1 cellular context compared by ENCODE assay signal in genomic region chr1:26279598-26280332, GRCh38.
TF ChIP-seq lines count a peak whose summit lies in the region.

TSS of gene SH3BGRL3 (plus strand) at chr1:26280086. CDS start at chr1:26280156, 70 bp downstream.

TF ChIP-seq in HEK293, 187 proteins besides CTCF, POLR2A, EP300 and RAD21 (continued from another document and continues in another):
- TF ChIP-seq HIC1 (tag by site-specific recombination; IDR thresholded peaks at IDR 0.05), result peak; percentile 74; the same call in 1 of the 2 replicates
- TF ChIP-seq KLF10 (tag by site-specific recombination; IDR thresholded peaks at IDR 0.05), result peak; percentile 88
- peak; percentile 37 for TF ChIP-seq ZIC2 (tag by site-specific recombination; IDR thresholded peaks at IDR 0.05)
- TF ChIP-seq SP3 (tag by site-specific recombination; IDR thresholded peaks at IDR 0.05), result peak; percentile 88
- peak; percentile 96 for TF ChIP-seq ZNF341 (tag by site-specific recombination; IDR thresholded peaks at IDR 0.05; ENCODE audit: low read depth)
- TF ChIP-seq ZNF600 (tag by site-specific recombination; IDR thresholded peaks at IDR 0.05), result peak; percentile 98
- TF ChIP-seq ZNF274 (IDR thresholded peaks at IDR 0.05; ENCODE audit: low read length), result no peak
- TF ChIP-seq ZNF274 (tag by site-specific recombination; IDR thresholded peaks at IDR 0.05; ENCODE audit: borderline replicate concordance), result no peak
- TF ChIP-seq KLF9 (tag by site-specific recombination; IDR thresholded peaks at IDR 0.05; ENCODE audit: low read depth), result peak; percentile 86
- TF ChIP-seq, protein P1, sequence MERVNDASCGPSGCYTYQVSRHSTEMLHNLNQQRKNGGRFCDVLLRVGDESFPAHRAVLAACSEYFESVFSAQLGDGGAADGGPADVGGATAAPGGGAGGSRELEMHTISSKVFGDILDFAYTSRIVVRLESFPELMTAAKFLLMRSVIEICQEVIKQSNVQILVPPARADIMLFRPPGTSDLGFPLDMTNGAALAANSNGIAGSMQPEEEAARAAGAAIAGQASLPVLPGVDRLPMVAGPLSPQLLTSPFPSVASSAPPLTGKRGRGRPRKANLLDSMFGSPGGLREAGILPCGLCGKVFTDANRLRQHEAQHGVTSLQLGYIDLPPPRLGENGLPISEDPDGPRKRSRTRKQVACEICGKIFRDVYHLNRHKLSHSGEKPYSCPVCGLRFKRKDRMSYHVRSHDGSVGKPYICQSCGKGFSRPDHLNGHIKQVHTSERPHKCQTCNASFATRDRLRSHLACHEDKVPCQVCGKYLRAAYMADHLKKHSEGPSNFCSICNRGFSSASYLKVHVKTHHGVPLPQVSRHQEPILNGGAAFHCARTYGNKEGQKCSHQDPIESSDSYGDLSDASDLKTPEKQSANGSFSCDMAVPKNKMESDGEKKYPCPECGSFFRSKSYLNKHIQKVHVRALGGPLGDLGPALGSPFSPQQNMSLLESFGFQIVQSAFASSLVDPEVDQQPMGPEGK (tag by site-specific recombination; IDR thresholded peaks at IDR 0.05), result peak; percentile 95
- peak; percentile 96 for TF ChIP-seq KLF8 (tag by site-specific recombination; IDR thresholded peaks at IDR 0.05)
- no peak for TF ChIP-seq ZNF146 (tag by site-specific recombination; IDR thresholded peaks at IDR 0.05)
- TF ChIP-seq ZNF391 (tag by site-specific recombination; IDR thresholded peaks at IDR 0.05; ENCODE audit: borderline replicate concordance, low read depth), result no peak; the same call in 1 of the 2 replicates
- peak; percentile 86 for TF ChIP-seq ZNF501 (tag by site-specific recombination; IDR thresholded peaks at IDR 0.05)
- TF ChIP-seq, protein P2, sequence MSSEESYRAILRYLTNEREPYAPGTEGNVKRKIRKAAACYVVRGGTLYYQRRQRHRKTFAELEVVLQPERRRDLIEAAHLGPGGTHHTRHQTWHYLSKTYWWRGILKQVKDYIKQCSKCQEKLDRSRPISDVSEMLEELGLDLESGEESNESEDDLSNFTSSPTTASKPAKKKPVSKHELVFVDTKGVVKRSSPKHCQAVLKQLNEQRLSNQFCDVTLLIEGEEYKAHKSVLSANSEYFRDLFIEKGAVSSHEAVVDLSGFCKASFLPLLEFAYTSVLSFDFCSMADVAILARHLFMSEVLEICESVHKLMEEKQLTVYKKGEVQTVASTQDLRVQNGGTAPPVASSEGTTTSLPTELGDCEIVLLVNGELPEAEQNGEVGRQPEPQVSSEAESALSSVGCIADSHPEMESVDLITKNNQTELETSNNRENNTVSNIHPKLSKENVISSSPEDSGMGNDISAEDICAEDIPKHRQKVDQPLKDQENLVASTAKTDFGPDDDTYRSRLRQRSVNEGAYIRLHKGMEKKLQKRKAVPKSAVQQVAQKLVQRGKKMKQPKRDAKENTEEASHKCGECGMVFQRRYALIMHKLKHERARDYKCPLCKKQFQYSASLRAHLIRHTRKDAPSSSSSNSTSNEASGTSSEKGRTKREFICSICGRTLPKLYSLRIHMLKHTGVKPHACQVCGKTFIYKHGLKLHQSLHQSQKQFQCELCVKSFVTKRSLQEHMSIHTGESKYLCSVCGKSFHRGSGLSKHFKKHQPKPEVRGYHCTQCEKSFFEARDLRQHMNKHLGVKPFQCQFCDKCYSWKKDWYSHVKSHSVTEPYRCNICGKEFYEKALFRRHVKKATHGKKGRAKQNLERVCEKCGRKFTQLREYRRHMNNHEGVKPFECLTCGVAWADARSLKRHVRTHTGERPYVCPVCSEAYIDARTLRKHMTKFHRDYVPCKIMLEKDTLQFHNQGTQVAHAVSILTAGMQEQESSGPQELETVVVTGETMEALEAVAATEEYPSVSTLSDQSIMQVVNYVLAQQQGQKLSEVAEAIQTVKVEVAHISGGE (tag by site-specific recombination; conservative IDR thresholded peaks at IDR 0.05; ENCODE audit: low read depth), result peak; percentile 48; the same call in 1 of the 2 replicates
- TF ChIP-seq MYNN (tag by site-specific recombination; IDR thresholded peaks at IDR 0.05; ENCODE audit: borderline replicate concordance), result 0 out of 2 replicates have a peak, but pooled peaks have one; percentile 11
- peak; percentile 88 for TF ChIP-seq KLF1 (tag by site-specific recombination; IDR thresholded peaks at IDR 0.05)
- TF ChIP-seq ZNF624 (tag by site-specific recombination; IDR thresholded peaks at IDR 0.05), result no peak
- peak; percentile 45; the same call in 1 of the 2 replicates for TF ChIP-seq KLF17 (tag by site-specific recombination; IDR thresholded peaks at IDR 0.05)
- peak; percentile 30; the same call in 1 of the 2 replicates for TF ChIP-seq ZNF660 (tag by site-specific recombination; IDR thresholded peaks at IDR 0.05)
- TF ChIP-seq ZNF37A (tag by site-specific recombination; IDR thresholded peaks at IDR 0.05), result no peak
- TF ChIP-seq ZNF571 (tag by site-specific recombination; IDR thresholded peaks at IDR 0.05), result no peak
- TF ChIP-seq, protein P3, sequence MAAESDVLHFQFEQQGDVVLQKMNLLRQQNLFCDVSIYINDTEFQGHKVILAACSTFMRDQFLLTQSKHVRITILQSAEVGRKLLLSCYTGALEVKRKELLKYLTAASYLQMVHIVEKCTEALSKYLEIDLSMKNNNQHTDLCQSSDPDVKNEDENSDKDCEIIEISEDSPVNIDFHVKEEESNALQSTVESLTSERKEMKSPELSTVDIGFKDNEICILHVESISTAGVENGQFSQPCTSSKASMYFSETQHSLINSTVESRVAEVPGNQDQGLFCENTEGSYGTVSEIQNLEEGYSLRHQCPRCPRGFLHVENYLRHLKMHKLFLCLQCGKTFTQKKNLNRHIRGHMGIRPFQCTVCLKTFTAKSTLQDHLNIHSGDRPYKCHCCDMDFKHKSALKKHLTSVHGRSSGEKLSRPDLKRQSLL (tag by site-specific recombination; IDR thresholded peaks at IDR 0.05), result 0 out of 2 replicates have a peak, but pooled peaks have one; percentile 9
- TF ChIP-seq ZBTB48 (tag by site-specific recombination; IDR thresholded peaks at IDR 0.05), result 0 out of 2 replicates have a peak, but pooled peaks have one; percentile 60
- TF ChIP-seq ZBTB8A (tag by site-specific recombination; IDR thresholded peaks at IDR 0.05), result peak; percentile 67
- TF ChIP-seq ZNF610 (tag by site-specific recombination; IDR thresholded peaks at IDR 0.05; ENCODE audit: borderline replicate concordance), result peak; percentile 74
- peak; percentile 93 for TF ChIP-seq SP2 (tag by site-specific recombination; IDR thresholded peaks at IDR 0.05)
- no peak for TF ChIP-seq ZNF138 (tag by site-specific recombination; IDR thresholded peaks at IDR 0.05; ENCODE audit: borderline replicate concordance)
- TF ChIP-seq ZNF239 (tag by site-specific recombination; IDR thresholded peaks at IDR 0.05), result 0 out of 2 replicates have a peak, but pooled peaks have one; percentile 22
- peak; percentile 56; the same call in 1 of the 2 replicates for TF ChIP-seq ZSCAN30 (tag by site-specific recombination; IDR thresholded peaks at IDR 0.05)
- peak; percentile 93 for TF ChIP-seq ZNF692 (tag by site-specific recombination; IDR thresholded peaks at IDR 0.05)
- 0 out of 2 replicates have a peak, but pooled peaks have one; percentile 8 for TF ChIP-seq FEZF1 (tag by site-specific recombination; IDR thresholded peaks at IDR 0.05)
- TF ChIP-seq ZNF18 (tag by site-specific recombination; IDR thresholded peaks at IDR 0.05), result no peak
- TF ChIP-seq, protein P4, sequence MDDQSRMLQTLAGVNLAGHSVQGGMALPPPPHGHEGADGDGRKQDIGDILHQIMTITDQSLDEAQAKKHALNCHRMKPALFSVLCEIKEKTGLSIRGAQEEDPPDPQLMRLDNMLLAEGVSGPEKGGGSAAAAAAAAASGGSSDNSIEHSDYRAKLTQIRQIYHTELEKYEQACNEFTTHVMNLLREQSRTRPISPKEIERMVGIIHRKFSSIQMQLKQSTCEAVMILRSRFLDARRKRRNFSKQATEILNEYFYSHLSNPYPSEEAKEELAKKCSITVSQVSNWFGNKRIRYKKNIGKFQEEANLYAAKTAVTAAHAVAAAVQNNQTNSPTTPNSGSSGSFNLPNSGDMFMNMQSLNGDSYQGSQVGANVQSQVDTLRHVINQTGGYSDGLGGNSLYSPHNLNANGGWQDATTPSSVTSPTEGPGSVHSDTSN (CRISPR knock-in tag; IDR thresholded peaks at IDR 0.05), result peak; percentile 88
- TF ChIP-seq ZSCAN16 (tag by site-specific recombination; IDR thresholded peaks at IDR 0.05), result peak; percentile 50
- peak; percentile 47 for TF ChIP-seq EGR2 (tag by site-specific recombination; IDR thresholded peaks at IDR 0.05; ENCODE audit: low read depth)
- peak; percentile 90 for TF ChIP-seq ZNF785 (tag by site-specific recombination; IDR thresholded peaks at IDR 0.05)
- 0 out of 2 replicates have a peak, but pooled peaks have one; percentile 10 for TF ChIP-seq GLI4 (tag by site-specific recombination; IDR thresholded peaks at IDR 0.05)
- TF ChIP-seq ZNF707 (tag by site-specific recombination; IDR thresholded peaks at IDR 0.05), result no peak; the same call in 1 of the 2 replicates
- no peak for TF ChIP-seq ZNF530 (tag by site-specific recombination; IDR thresholded peaks at IDR 0.05; ENCODE audit: low read depth)
- TF ChIP-seq ZBTB7A (tag by site-specific recombination; IDR thresholded peaks at IDR 0.05; ENCODE audit: low read depth), result 0 out of 2 replicates have a peak, but pooled peaks have one; percentile 63
- TF ChIP-seq ZNF335 (tag by site-specific recombination; conservative IDR thresholded peaks at IDR 0.05), result peak; percentile 89
- 0 out of 2 replicates have a peak, but pooled peaks have one; percentile 10 for TF ChIP-seq ZBTB1 (tag by site-specific recombination; IDR thresholded peaks at IDR 0.05)
- TF ChIP-seq ZNF560 (tag by site-specific recombination; IDR thresholded peaks at IDR 0.05; ENCODE audit: borderline replicate concordance), result no peak
- peak; percentile 61 for TF ChIP-seq SP7 (tag by site-specific recombination; IDR thresholded peaks at IDR 0.05)
- no peak for TF ChIP-seq ZNF404 (tag by site-specific recombination; IDR thresholded peaks at IDR 0.05)
- peak; percentile 29; the same call in 1 of the 2 replicates for TF ChIP-seq ZNF398 (tag by site-specific recombination; IDR thresholded peaks at IDR 0.05)
